ENCODE assay signal across 8 cellular contexts in genomic region chr3:137013955-137014688, GRCh38. TPM values are rescaled to one million over a fixed set of nuclear protein-coding genes. Genes with fewer than 3 reads are reported as not detected.
A peak's percentile ranks its signal among the peaks of the same experiment; 100 is the strongest.
DNase-seq lines count a peak whose midpoint lies in the region; ATAC-seq and TF ChIP-seq lines count a peak whose summit lies in the region.

No MANE protein-coding gene starts in this region.

- peaks cover 5% of the 10 kb centered on the region for H3K27me3 Mint-ChIP-seq in CD4-positive, CD25-positive, alpha-beta regulatory T cell

- H3K27ac ChIP-seq in CD4-positive, CD25-positive, alpha-beta regulatory T cell (ENCODE audit: insufficient read depth, low read length, poor library complexity, severe bottlenecking), result no peak overlapping the region

- no peaks in the 10 kb centered on the region for H3K9me3 Mint-ChIP-seq in CD4-positive, CD25-positive, alpha-beta regulatory T cell

- no peaks in the 10 kb centered on the region for H3K27me3 ChIP-seq in CD4-positive, CD25-positive, alpha-beta regulatory T cell (ENCODE audit: control insufficient read depth, insufficient read depth, low read length)
- no peaks in the 10 kb centered on the region for H3K27me3 ChIP-seq in endocrine pancreas (ENCODE audit: control insufficient read depth, insufficient read depth, low read length)

- H3K4me1 Mint-ChIP-seq in CD4-positive, CD25-positive, alpha-beta regulatory T cell, result peaks cover 4 to 13% (median 7%) of the 10 kb centered on the region in 4 donors

- peak overlapping the region; percentile 80 for H3K4me3 ChIP-seq in CD4-positive, CD25-positive, alpha-beta regulatory T cell (ENCODE audit: low read depth, low read length)
- H3K4me3 ChIP-seq in endocrine pancreas (ENCODE audit: control insufficient read depth, insufficient read depth, low read length), result peak overlapping the region; percentile 78

- peak overlapping the region; percentile 62 for H3K9ac ChIP-seq in endocrine pancreas (ENCODE audit: control insufficient read depth, insufficient read depth, low read length)

- H3K9me3 ChIP-seq in CD4-positive, CD25-positive, alpha-beta regulatory T cell (ENCODE audit: control insufficient read depth in 2 of 2, low read length in 2 of 2), result no peaks in the 10 kb centered on the region
- H3K9me3 ChIP-seq in endocrine pancreas (ENCODE audit: control insufficient read depth, low read length), result no peaks in the 10 kb centered on the region

- peaks cover 9% of the 10 kb centered on the region for H3K4me1 ChIP-seq in CD4-positive, CD25-positive, alpha-beta regulatory T cell (ENCODE audit: control insufficient read depth, insufficient read depth, low read length, poor library complexity, severe bottlenecking)
- H3K4me1 ChIP-seq in endocrine pancreas (ENCODE audit: control insufficient read depth, insufficient read depth, low read length), result no peaks in the 10 kb centered on the region

- no peaks in the 10 kb centered on the region for H3K36me3 ChIP-seq in CD4-positive, CD25-positive, alpha-beta regulatory T cell (ENCODE audit: control insufficient read depth, insufficient read depth, low read length)
- no peaks in the 10 kb centered on the region for H3K36me3 ChIP-seq in endocrine pancreas (ENCODE audit: control insufficient read depth, insufficient read depth, low read length)

- DNase-seq in CD4-positive, CD25-positive, alpha-beta regulatory T cell, result peak; percentile 71 to 78 (median 77)
- DNase-seq in GM20000 (ENCODE audit: low spot score) (peak; percentile 80), HUDEP-2 (lab: John Stamatoyannopoulos, UW; ENCODE audit: unreplicated experiment in 76 of 76) (peak in 73 of 76 experiments; percentile 3 to 84 (median 68)), NOMO-1 (lab: John Stamatoyannopoulos, UW; ENCODE audit: unreplicated experiment in 2 of 2) (peak; percentile 80 to 87), mesenteric fat pad (ENCODE audit: low spot score) (peak; percentile 95)
- DNase-seq in activated CD8-positive, alpha-beta memory T cell treated with anti-CD3 and anti-CD28 coated beads for 48 hours (ENCODE audit: low read depth in 2 of 3, low spot score in 2 of 3), result peak; percentile 36 to 78 (median 71)
- DNase-seq in stimulated activated CD8-positive, alpha-beta memory T cell treated with anti-CD3 and anti-CD28 coated beads, Interleukin-15, amount 100 ng/mL, for 1 hour (ENCODE audit: low read depth), result peak; percentile 74

- TF ChIP-seq CTCF in GM20000 (IDR thresholded peaks at IDR 0.05; ENCODE audit: extremely low read depth, missing control alignments), result peak; percentile 65

- peak; percentile 80 to 83 for ATAC-seq in CD4-positive, CD25-positive, alpha-beta regulatory T cell (ENCODE audit: low read depth in 2 of 2)

- peak overlapping the region in 3 of 4 donors; percentile 29 to 79 (median 69) for H3K4me3 Mint-ChIP-seq in CD4-positive, CD25-positive, alpha-beta regulatory T cell

- peaks cover 5% of the 10 kb centered on the region for H3K36me3 Mint-ChIP-seq in CD4-positive, CD25-positive, alpha-beta regulatory T cell

- H3K27ac Mint-ChIP-seq in CD4-positive, CD25-positive, alpha-beta regulatory T cell, result peak overlapping the region in 2 of 3 donors; percentile 11 to 50

RNA-seq across cellular contexts. Expression of gene IL20RB, which starts 56.3 kb away (rescaled TPM):
- total RNA-seq in CD4-positive, CD25-positive, alpha-beta regulatory T cell, result 2.8 TPM
- under 1 TPM in 3 of 4 donors, not detected in 1; 0.23 to 0.61 (median 0.42) TPM for polyA plus RNA-seq in CD4-positive, CD25-positive, alpha-beta regulatory T cell
- total RNA-seq in mesenteric fat pad, result 3.6 TPM
